29 cellular contexts compared by ENCODE assay signal in genomic region chr2:22536131-22536530, GRCh38.
DNase-seq lines count a peak whose midpoint lies in the region; ATAC-seq and TF ChIP-seq lines count a peak whose summit lies in the region.
"Had no signal": no experiment of that assay in that cellular context is flagged by ENCODE, and none has a peak within 500 bp of the region (broad histone marks: within the 10 kb centered on the region; RNA-seq: fewer than 3 reads in every experiment).

No MANE protein-coding gene starts in this region.

- H3K9me3 ChIP-seq in mucosa of descending colon: no peaks in the 10 kb centered on the region
- H3K9me3 ChIP-seq: A549, left lung, uterus had no signal

- no peak for ATAC-seq in mucosa of descending colon
- no peak for ATAC-seq in stimulated activated memory B cell treated with anti-CD40 and anti-IgM and Interleukin-4, amounts not matched to agents 10 μg/mL and 1 μg/mL and 100 μg/mL, for 72 hours
- ATAC-seq: A549; heart left ventricle; left lung; stimulated activated effector memory CD8-positive, alpha-beta T cell treated with anti-CD3 and anti-CD28 coated beads, Interleukin-12 subunit alpha, Interleukin-12 subunit beta, amount 100 ng/mL, for 72 hours; WTC11 had no signal

- H3K27ac Mint-ChIP-seq in stimulated activated memory B cell treated with anti-CD40 and anti-IgM and Interleukin-4, amounts not matched to agents 10 μg/mL and 1 μg/mL and 100 μg/mL, for 72 hours: no peak overlapping the region
- H3K27ac Mint-ChIP-seq: activated naive CD4-positive, alpha-beta T cell treated with anti-CD3 and anti-CD28 coated beads, Interleukin-2, amount 10 ng/mL, durations not matched to agents 7 days and 5 days; activated T-helper 1 cell treated with anti-CD3 and anti-CD28 coated beads, Interleukin-12 subunit alpha, Interleukin-12 subunit beta, Interleukin-2, Interleukin-4 antibody, amounts not matched to agents 30 ng/mL and 10 ng/mL and 1 ng/mL, durations not matched to agents 14 hours and 24 hours and 36 hours; B cell; endodermal cell; stimulated activated effector memory CD8-positive, alpha-beta T cell treated with anti-CD3 and anti-CD28 coated beads, Interleukin-12 subunit alpha, Interleukin-12 subunit beta, amount 100 ng/mL, for 72 hours; WTC11 had no signal

- intact Hi-C loops in mucosa of descending colon (cut with DNase I, micrococcal nuclease): no loop called here

- no peaks in the 10 kb centered on the region for H3K4me1 ChIP-seq in mucosa of descending colon (ENCODE audit: low read depth)
- H3K4me1 ChIP-seq: A549, heart left ventricle, left lung, uterus had no signal

- H3K27me3 Mint-ChIP-seq in stimulated activated memory B cell treated with anti-CD40 and anti-IgM and Interleukin-4, amounts not matched to agents 10 μg/mL and 1 μg/mL and 100 μg/mL, for 72 hours: no peaks in the 10 kb centered on the region
- H3K27me3 Mint-ChIP-seq: activated naive CD4-positive, alpha-beta T cell treated with anti-CD3 and anti-CD28 coated beads, Interleukin-2, amount 10 ng/mL, durations not matched to agents 7 days and 5 days; B cell; naive B cell had no signal

- H3K36me3 Mint-ChIP-seq in stimulated activated memory B cell treated with anti-CD40 and anti-IgM and Interleukin-4, amounts not matched to agents 10 μg/mL and 1 μg/mL and 100 μg/mL, for 72 hours: no peaks in the 10 kb centered on the region
- H3K36me3 Mint-ChIP-seq: activated naive CD4-positive, alpha-beta T cell treated with anti-CD3 and anti-CD28 coated beads, Interleukin-2, amount 10 ng/mL, durations not matched to agents 7 days and 5 days; naive B cell; stimulated activated effector memory CD8-positive, alpha-beta T cell treated with anti-CD3 and anti-CD28 coated beads, Interleukin-12 subunit alpha, Interleukin-12 subunit beta, amount 100 ng/mL, for 72 hours had no signal

- DNase-seq in A172 (ENCODE audit: low spot score): peak; percentile 58
- DNase-seq in HCEC 1CT: peak; percentile 2
- DNase-seq in RPMI7951 (ENCODE audit: low read depth): peak; percentile 1
- peak; percentile 16 for DNase-seq in fibroblast of mammary gland (ENCODE audit: low read depth)
- DNase-seq in mucosa of descending colon: no peak
- no peak for DNase-seq in NOMO-1 treated with DMSO at 0.1 percent for 48 hours (lab: John Stamatoyannopoulos, UW; ENCODE audit: unreplicated experiment)
- no peak for DNase-seq in NCI-H2107 (lab: John Stamatoyannopoulos, UW)
- DNase-seq: activated naive CD4-positive, alpha-beta T cell treated with anti-CD3 and anti-CD28 coated beads, Interleukin-2, amount 10 ng/mL, durations not matched to agents 7 days and 5 days; amniotic stem cell; cortex of kidney; DMS79 treated with DMSO at 0.1 percent for 48 hours; endodermal cell; H7; heart left ventricle; left lung; naive B cell; NCI-H1694; NCI-H2171 treated with DMSO at 0.1 percent for 48 hours; NCI-H69; nucleus accumbens; stimulated activated CD4-positive, alpha-beta T cell treated with anti-CD3 and anti-CD28 coated beads, Interleukin-2, amount 100 ng/mL, for 48 hours; uterus had no signal

- no peaks in the 10 kb centered on the region for H3K4me1 Mint-ChIP-seq in stimulated activated memory B cell treated with anti-CD40 and anti-IgM and Interleukin-4, amounts not matched to agents 10 μg/mL and 1 μg/mL and 100 μg/mL, for 72 hours
- H3K4me1 Mint-ChIP-seq: activated naive CD4-positive, alpha-beta T cell treated with anti-CD3 and anti-CD28 coated beads, Interleukin-2, amount 10 ng/mL, durations not matched to agents 7 days and 5 days; B cell; naive B cell; stimulated activated effector memory CD8-positive, alpha-beta T cell treated with anti-CD3 and anti-CD28 coated beads, Interleukin-12 subunit alpha, Interleukin-12 subunit beta, amount 100 ng/mL, for 72 hours; WTC11 had no signal

- H3K4me3 ChIP-seq in fibroblast of mammary gland (ENCODE audit: control insufficient read depth, low read depth, low read length): no peak overlapping the region
- no peak overlapping the region for H3K4me3 ChIP-seq in mucosa of descending colon
- H3K4me3 ChIP-seq: A549, cardiac muscle cell, heart left ventricle, left lung, uterus had no signal

- no peaks in the 10 kb centered on the region for H3K36me3 ChIP-seq in mucosa of descending colon (ENCODE audit: low read depth)
- H3K36me3 ChIP-seq: cardiac muscle cell, heart left ventricle, left lung, uterus had no signal

- H3K4me3 Mint-ChIP-seq in stimulated activated memory B cell treated with anti-CD40 and anti-IgM and Interleukin-4, amounts not matched to agents 10 μg/mL and 1 μg/mL and 100 μg/mL, for 72 hours: no peak overlapping the region
- H3K4me3 Mint-ChIP-seq: activated naive CD4-positive, alpha-beta T cell treated with anti-CD3 and anti-CD28 coated beads, Interleukin-2, amount 10 ng/mL, durations not matched to agents 7 days and 5 days; activated T-helper 1 cell treated with anti-CD3 and anti-CD28 coated beads, Interleukin-12 subunit alpha, Interleukin-12 subunit beta, Interleukin-2, Interleukin-4 antibody, amounts not matched to agents 30 ng/mL and 10 ng/mL and 1 ng/mL, durations not matched to agents 14 hours and 24 hours and 36 hours; B cell; endodermal cell; naive B cell; stimulated activated effector memory CD8-positive, alpha-beta T cell treated with anti-CD3 and anti-CD28 coated beads, Interleukin-12 subunit alpha, Interleukin-12 subunit beta, amount 100 ng/mL, for 72 hours; WTC11 had no signal

- no peak for TF ChIP-seq CTCF in fibroblast of mammary gland (conservative IDR thresholded peaks at IDR 0.05; ENCODE audit: control insufficient read depth, insufficient read depth, low read depth, low read length)
- TF ChIP-seq CTCF in mucosa of descending colon (IDR thresholded peaks at IDR 0.05): no peak

- H3K9me3 Mint-ChIP-seq in stimulated activated memory B cell treated with anti-CD40 and anti-IgM and Interleukin-4, amounts not matched to agents 10 μg/mL and 1 μg/mL and 100 μg/mL, for 72 hours: peaks cover 2% of the 10 kb centered on the region

Comparison
In these comparisons a context has a peak if more than half of its experiments do, and no peak if none do; other contexts are left out.
1. DNase-seq: peak in A172 (single experiment), HCEC 1CT (single experiment), RPMI7951 (single experiment) and fibroblast of mammary gland (single experiment); none in mucosa of descending colon (0 of 3), NOMO-1 treated with DMSO at 0.1 percent for 48 hours (single experiment) and NCI-H2107 (single experiment).